ENCODE assay signal across 10 cellular contexts in the genomic region with DNA sequence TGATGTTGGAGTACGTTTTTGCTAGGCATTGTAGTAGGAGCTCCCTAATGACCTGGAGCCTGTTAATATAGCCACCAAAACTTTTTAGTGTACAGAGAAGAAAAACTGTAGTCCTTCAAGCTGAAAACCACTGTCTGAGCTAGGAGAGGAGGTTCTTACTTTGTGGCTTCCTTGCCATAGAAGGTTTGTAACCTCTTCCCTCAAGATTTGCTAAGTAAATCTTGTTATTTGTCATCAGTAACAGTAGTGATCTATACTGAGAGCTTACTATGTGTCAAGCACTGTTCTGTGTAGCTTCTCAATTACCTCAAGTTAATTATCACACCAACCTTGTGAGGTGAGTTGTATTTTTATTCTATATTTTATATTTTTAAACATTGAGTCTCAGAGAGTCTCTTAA. TPM values are rescaled to one million over a fixed set of nuclear protein-coding genes. Genes with fewer than 3 reads are reported as not detected.
DNase-seq lines count a peak whose midpoint lies in the region; ATAC-seq lines count a peak whose summit lies in the region.
"Had no signal": no experiment of that assay in that cellular context is flagged by ENCODE, and none has a peak within 500 bp of the region (broad histone marks: within the 10 kb centered on the region; RNA-seq: fewer than 3 reads in every experiment).

No MANE protein-coding gene starts in this region.

- H3K9me3 Mint-ChIP-seq in activated naive CD8-positive, alpha-beta T cell treated with anti-CD3 and anti-CD28 coated beads for 36 hours: no peaks in the 10 kb centered on the region

- no peaks in the 10 kb centered on the region for H3K27me3 Mint-ChIP-seq in activated naive CD8-positive, alpha-beta T cell treated with anti-CD3 and anti-CD28 coated beads for 36 hours

- DNase-seq in activated naive CD8-positive, alpha-beta T cell treated with anti-CD3 and anti-CD28 coated beads for 36 hours: no peak
- DNase-seq in posterior cingulate gyrus (no peak), NK-92 (lab: John Stamatoyannopoulos, UW; ENCODE audit: unreplicated experiment) (no peak)
- no peak for DNase-seq in stimulated activated CD4-positive, alpha-beta T cell treated with anti-CD3 and anti-CD28 coated beads, Interleukin-4, amount 100 ng/mL, for 24 hours
- DNase-seq in stimulated activated CD4-positive, alpha-beta T cell treated with anti-CD3 and anti-CD28 coated beads, Interleukin-4, amount 100 ng/mL, for 1 hour: no peak
- DNase-seq: NCI-H748 treated with DMSO at 0.1 percent for 48 hours had no signal

- peaks cover 77% of the 10 kb centered on the region for H3K4me1 Mint-ChIP-seq in activated naive CD8-positive, alpha-beta T cell treated with anti-CD3 and anti-CD28 coated beads for 36 hours

- H3K4me3 Mint-ChIP-seq in activated naive CD8-positive, alpha-beta T cell treated with anti-CD3 and anti-CD28 coated beads for 36 hours: peak overlapping the region; percentile 18
- H3K4me3 Mint-ChIP-seq: neural crest cell had no signal

- ATAC-seq in GM18511 (IDR thresholded peaks at IDR 0.05; ENCODE audit: unreplicated experiment): peak; percentile 93
- ATAC-seq in GM21360 (IDR thresholded peaks at IDR 0.05; ENCODE audit: unreplicated experiment): peak; percentile 99
- peak; percentile 97 for ATAC-seq in HG03095 (IDR thresholded peaks at IDR 0.05; ENCODE audit: unreplicated experiment)

- peaks cover 30% of the 10 kb centered on the region for H3K36me3 Mint-ChIP-seq in activated naive CD8-positive, alpha-beta T cell treated with anti-CD3 and anti-CD28 coated beads for 36 hours

- H3K27ac Mint-ChIP-seq in activated naive CD8-positive, alpha-beta T cell treated with anti-CD3 and anti-CD28 coated beads for 36 hours: peak overlapping the region; percentile 81

- intact Hi-C loops in posterior cingulate gyrus (cut with DNase I): no loop called here

RNA-seq across cellular contexts. Expression of gene LRRC8C, which starts 21.2 kb away (rescaled TPM):
- 10 to 100 TPM; 31.7 to 32.3 TPM for total RNA-seq in activated naive CD8-positive, alpha-beta T cell treated with anti-CD3 and anti-CD28 coated beads for 36 hours
